In the genomic region with DNA sequence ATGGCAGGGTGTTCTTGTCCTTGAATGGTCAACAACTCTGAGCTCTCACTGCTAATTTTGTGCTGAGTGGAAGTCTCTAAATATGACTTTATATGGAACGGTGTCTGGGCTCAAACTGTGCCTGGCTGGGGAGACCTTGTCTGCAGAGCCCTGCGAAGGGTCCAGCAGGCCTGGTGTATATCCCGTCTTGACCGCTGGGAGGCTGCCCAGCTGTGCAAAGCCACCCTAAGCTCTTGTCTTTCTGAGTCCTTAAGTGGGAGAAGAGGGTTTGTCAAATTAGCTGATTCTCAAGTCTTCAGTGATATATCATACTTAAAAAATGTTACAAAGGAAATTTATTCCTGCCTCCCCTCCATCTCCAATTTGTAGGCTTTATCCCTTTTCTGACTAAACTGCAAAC, we compare ENCODE assay signal across 1 cellular context.
TF ChIP-seq lines count a peak whose summit lies in the region.

No MANE protein-coding gene starts in this region.

TF ChIP-seq in GM23338, 12 proteins besides CTCF, POLR2A, EP300 and RAD21 (continued from another document):
- TF ChIP-seq, protein P1, sequence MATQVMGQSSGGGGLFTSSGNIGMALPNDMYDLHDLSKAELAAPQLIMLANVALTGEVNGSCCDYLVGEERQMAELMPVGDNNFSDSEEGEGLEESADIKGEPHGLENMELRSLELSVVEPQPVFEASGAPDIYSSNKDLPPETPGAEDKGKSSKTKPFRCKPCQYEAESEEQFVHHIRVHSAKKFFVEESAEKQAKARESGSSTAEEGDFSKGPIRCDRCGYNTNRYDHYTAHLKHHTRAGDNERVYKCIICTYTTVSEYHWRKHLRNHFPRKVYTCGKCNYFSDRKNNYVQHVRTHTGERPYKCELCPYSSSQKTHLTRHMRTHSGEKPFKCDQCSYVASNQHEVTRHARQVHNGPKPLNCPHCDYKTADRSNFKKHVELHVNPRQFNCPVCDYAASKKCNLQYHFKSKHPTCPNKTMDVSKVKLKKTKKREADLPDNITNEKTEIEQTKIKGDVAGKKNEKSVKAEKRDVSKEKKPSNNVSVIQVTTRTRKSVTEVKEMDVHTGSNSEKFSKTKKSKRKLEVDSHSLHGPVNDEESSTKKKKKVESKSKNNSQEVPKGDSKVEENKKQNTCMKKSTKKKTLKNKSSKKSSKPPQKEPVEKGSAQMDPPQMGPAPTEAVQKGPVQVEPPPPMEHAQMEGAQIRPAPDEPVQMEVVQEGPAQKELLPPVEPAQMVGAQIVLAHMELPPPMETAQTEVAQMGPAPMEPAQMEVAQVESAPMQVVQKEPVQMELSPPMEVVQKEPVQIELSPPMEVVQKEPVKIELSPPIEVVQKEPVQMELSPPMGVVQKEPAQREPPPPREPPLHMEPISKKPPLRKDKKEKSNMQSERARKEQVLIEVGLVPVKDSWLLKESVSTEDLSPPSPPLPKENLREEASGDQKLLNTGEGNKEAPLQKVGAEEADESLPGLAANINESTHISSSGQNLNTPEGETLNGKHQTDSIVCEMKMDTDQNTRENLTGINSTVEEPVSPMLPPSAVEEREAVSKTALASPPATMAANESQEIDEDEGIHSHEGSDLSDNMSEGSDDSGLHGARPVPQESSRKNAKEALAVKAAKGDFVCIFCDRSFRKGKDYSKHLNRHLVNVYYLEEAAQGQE (IDR thresholded peaks at IDR 0.05; ENCODE audit: unreplicated experiment), result no peak
- no peak for TF ChIP-seq EZH2 (IDR thresholded peaks at IDR 0.05; ENCODE audit: low read depth, unreplicated experiment)
